ENCODE assay signal across 13 cellular contexts in the genomic region with DNA sequence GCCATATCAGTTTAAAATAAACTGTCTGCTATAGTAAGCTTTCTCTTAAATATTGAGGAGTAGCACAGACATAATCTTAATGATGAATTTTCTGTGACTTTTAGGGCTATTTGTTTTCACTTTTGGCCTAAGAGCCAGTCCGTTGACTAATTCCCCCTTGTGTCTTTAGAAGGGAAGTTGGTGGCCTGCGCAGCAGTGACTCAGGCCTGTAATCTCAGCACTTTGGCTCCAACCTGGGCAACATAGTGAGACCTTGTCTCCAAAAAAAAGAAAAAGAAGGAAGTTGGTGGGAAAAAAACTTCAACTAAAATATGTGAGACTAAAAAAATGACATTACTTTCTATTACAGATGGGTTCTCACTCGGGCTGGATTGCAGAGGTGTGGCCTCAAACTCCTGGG. TPM values are rescaled to one million over a fixed set of nuclear protein-coding genes. Genes with fewer than 3 reads are reported as not detected.
DNase-seq lines count a peak whose midpoint lies in the region; ATAC-seq and TF ChIP-seq lines count a peak whose summit lies in the region.
"Had no signal": no experiment of that assay in that cellular context is flagged by ENCODE, and none has a peak within 500 bp of the region (broad histone marks: within the 10 kb centered on the region; RNA-seq: fewer than 3 reads in every experiment).

No MANE protein-coding gene starts in this region.

- no peaks in the 10 kb centered on the region for H3K27me3 Mint-ChIP-seq in CD14-positive monocyte (ENCODE audit: low read depth in 3 of 3)
- no peaks in the 10 kb centered on the region for H3K27me3 Mint-ChIP-seq in activated T-cell treated with anti-CD3 and anti-CD28 coated beads, Interleukin-2, amount 50 U/mL, for 72 hours (ENCODE audit: low read depth)

- peaks cover 35% of the 10 kb centered on the region for H3K4me1 Mint-ChIP-seq in CD14-positive monocyte
- peaks cover 20% of the 10 kb centered on the region for H3K4me1 Mint-ChIP-seq in activated T-cell treated with anti-CD3 and anti-CD28 coated beads, Interleukin-2, amount 50 U/mL, for 72 hours (ENCODE audit: low read depth)

- peak overlapping the region; percentile 49 for H3K9ac ChIP-seq in adipocyte (ENCODE audit: low read length)

- H3K9me3 ChIP-seq in adipocyte (ENCODE audit: control insufficient read depth, low read length) (no peaks in the 10 kb centered on the region), heart right ventricle (no peaks in the 10 kb centered on the region)
- H3K9me3 ChIP-seq: adrenal gland had no signal

- H3K36me3 Mint-ChIP-seq in CD14-positive monocyte, result peaks cover 8 to 24% of the 10 kb centered on the region in 2 donors
- peaks cover 14 to 54% of the 10 kb centered on the region in 2 donors for H3K36me3 Mint-ChIP-seq in activated T-cell treated with anti-CD3 and anti-CD28 coated beads, Interleukin-2, amount 50 U/mL, for 72 hours (ENCODE audit: insufficient read depth in 2 of 2)

- ATAC-seq in left cardiac atrium, result no peak
- no peak for ATAC-seq in heart right ventricle
- no peak for ATAC-seq in activated T-cell treated with anti-CD3 and anti-CD28 coated beads, Interleukin-2, amount 50 U/mL, for 72 hours (replicated peaks in 1 of 2)

- H3K27me3 ChIP-seq in adipocyte (replicated peaks; ENCODE audit: control insufficient read depth, insufficient read depth, low read length) (no peaks in the 10 kb centered on the region), heart right ventricle (no peaks in the 10 kb centered on the region)
- H3K27me3 ChIP-seq: adrenal gland had no signal

- H3K27ac ChIP-seq in heart right ventricle, result peak overlapping the region in 1 of 10 donors; percentile 29
- H3K27ac ChIP-seq: adrenal gland, epithelial cell of prostate had no signal

- H3K4me3 Mint-ChIP-seq in CD14-positive monocyte, result peak overlapping the region; percentile 23 to 51
- no peak overlapping the region for H3K4me3 Mint-ChIP-seq in activated T-cell treated with anti-CD3 and anti-CD28 coated beads, Interleukin-2, amount 50 U/mL, for 72 hours

- H3K36me3 ChIP-seq in adipocyte (ENCODE audit: control insufficient read depth, insufficient read depth, low read length, severe bottlenecking) (no peaks in the 10 kb centered on the region), heart right ventricle (no peaks in the 10 kb centered on the region)
- H3K36me3 ChIP-seq: adrenal gland had no signal

- intact Hi-C loops in CD14-positive monocyte (cut with micrococcal nuclease), result loop anchor here (5.0 to 10.0 kb wide), 4 partner anchors 199 to 239 kb away; partner anchors contain the start of genes LAP3 (in 2 of the 2), LCORL (in 2 of the 2) and MED28 (in 1 of the 2)
- intact Hi-C loops in left cardiac atrium (cut with DNase I), result loop anchor here in 1 of 2 donors (10.0 kb wide), 1 partner anchor 211 kb away; the partner anchor contains the start of gene LCORL
- intact Hi-C loops in heart right ventricle (cut with DNase I), result loop anchor here in 6 of 10 donors (5.0 to 10.0 kb wide), 8 partner anchors 199 to 781 kb away; partner anchors contain the start of genes LCORL (in 3 of the 6), LAP3 (in 1 of the 6) and MED28 (in 1 of the 6)

- no peaks in the 10 kb centered on the region for H3K9me3 Mint-ChIP-seq in CD14-positive monocyte
- H3K9me3 Mint-ChIP-seq in activated T-cell treated with anti-CD3 and anti-CD28 coated beads, Interleukin-2, amount 50 U/mL, for 72 hours, result no peaks in the 10 kb centered on the region

- no peak overlapping the region for H3K4me3 ChIP-seq in adipocyte (ENCODE audit: low read length)
- no peak overlapping the region for H3K4me3 ChIP-seq in heart right ventricle
- H3K4me3 ChIP-seq: adrenal gland had no signal

- H3K4me1 ChIP-seq in adipocyte (ENCODE audit: control insufficient read depth, insufficient read depth, low read length) (peaks cover 17% of the 10 kb centered on the region), heart right ventricle (peaks cover 0 to 33% (median 13%) of the 10 kb centered on the region in 9 donors)

- H3K27ac Mint-ChIP-seq in CD14-positive monocyte, result peak overlapping the region; percentile 79 to 92 (median 87)
- H3K27ac Mint-ChIP-seq in activated T-cell treated with anti-CD3 and anti-CD28 coated beads, Interleukin-2, amount 50 U/mL, for 72 hours, result no peak overlapping the region

- DNase-seq in CD14-positive monocyte (ENCODE audit: low spot score) (peak; percentile 77), HS-27A (ENCODE audit: low read depth) (peak; percentile 24), adipocyte (ENCODE audit: low read depth) (no peak), hepatic stellate cell (ENCODE audit: low spot score) (peak; percentile 12), left cardiac atrium (no peak), heart right ventricle (no peak), amygdala (lab: John Stamatoyannopoulos, UW) (no peak)
- no peak for DNase-seq in activated T-cell treated with anti-CD3 and anti-CD28 coated beads, Interleukin-2, amount 50 U/mL, for 72 hours
- DNase-seq: NCI-H1417 treated with DMSO at 0.1 percent for 48 hours; NCI-H82; stimulated activated CD4-positive, alpha-beta T cell treated with anti-CD3 and anti-CD28 coated beads, Interleukin-12 subunit alpha, Interleukin-12 subunit beta, amount 100 ng/mL, for 4 hours had no signal

- TF ChIP-seq CTCF in CD14-positive monocyte (IDR thresholded peaks at IDR 0.05) (no peak), heart right ventricle (IDR thresholded peaks at IDR 0.05) (no peak)

- WGBS in heart right ventricle, 2 donors, result 80 to 83% methylated on average over 3 of the region's 3 CpGs

RNA-seq across cellular contexts. Expression of gene NCAPG, which starts 3.4 kb away (rescaled TPM):
- polyA plus RNA-seq in CD14-positive monocyte (not detected), heart right ventricle (under 1 TPM; 0.12 to 0.29 TPM)
- total RNA-seq in left cardiac atrium (1 to 10 TPM in 1 of 2 donors, under 1 TPM in 1; 0.24 to 1.8 TPM), heart right ventricle (1 to 10 TPM in 2 of 10 donors, under 1 TPM in 8; 0.08 to 3.6 (median 0.33) TPM)
- 10 to 100 TPM; 79.1 to 87.5 TPM for total RNA-seq in activated T-cell treated with anti-CD3 and anti-CD28 coated beads, Interleukin-2, amount 50 U/mL, for 72 hours

RNA-seq across cellular contexts. Expression of gene DCAF16, which starts 3.6 kb away (rescaled TPM):
- polyA plus RNA-seq in CD14-positive monocyte, result 1 to 10 TPM; 4.1 to 4.6 TPM
- total RNA-seq in left cardiac atrium, result 10 to 100 TPM; 15.4 to 21.2 TPM
- 10 to 100 TPM; 15.7 to 22.0 (median 19.7) TPM for total RNA-seq in heart right ventricle
- polyA plus RNA-seq in heart right ventricle, result 1 to 10 TPM; 5.6 to 8.6 TPM
- 10 to 100 TPM; 50.1 to 50.2 TPM for total RNA-seq in activated T-cell treated with anti-CD3 and anti-CD28 coated beads, Interleukin-2, amount 50 U/mL, for 72 hours

RNA-seq across cellular contexts. Expression of gene FAM184B, which starts 32.7 kb away (rescaled TPM):
- polyA plus RNA-seq in CD14-positive monocyte (not detected), heart right ventricle (under 1 TPM; 0.01 to 0.07 TPM)
- total RNA-seq in left cardiac atrium (under 1 TPM in 1 of 2 donors, not detected in 1; 0.03 TPM), heart right ventricle (not detected)
- not detected for total RNA-seq in activated T-cell treated with anti-CD3 and anti-CD28 coated beads, Interleukin-2, amount 50 U/mL, for 72 hours

Comparison
In these comparisons a context has a peak if more than half of its experiments do, and no peak if none do; other contexts are left out.
1. DNase-seq: peak in CD14-positive monocyte (single experiment), HS-27A (single experiment) and hepatic stellate cell (single experiment); none in adipocyte (single experiment), left cardiac atrium (single experiment), heart right ventricle (0 of 2), amygdala (0 of 56) and activated T-cell treated with anti-CD3 and anti-CD28 coated beads, Interleukin-2, amount 50 U/mL, for 72 hours (0 of 2).
2. H3K4me3 Mint-ChIP-seq: peak in CD14-positive monocyte (2 of 2); none in activated T-cell treated with anti-CD3 and anti-CD28 coated beads, Interleukin-2, amount 50 U/mL, for 72 hours (0 of 2).
3. RNA of gene NCAPG, which starts 3.4 kb away (total RNA-seq): 79.1 to 87.5 TPM in activated T-cell treated with anti-CD3 and anti-CD28 coated beads, Interleukin-2, amount 50 U/mL, for 72 hours; 0.24 to 1.8 TPM in left cardiac atrium and 0.08 to 3.6 TPM in heart right ventricle; every median in the first group is over 10 times any median in the second.